Comparison of ENCODE assay signal across 15 cellular contexts in the genomic region with DNA sequence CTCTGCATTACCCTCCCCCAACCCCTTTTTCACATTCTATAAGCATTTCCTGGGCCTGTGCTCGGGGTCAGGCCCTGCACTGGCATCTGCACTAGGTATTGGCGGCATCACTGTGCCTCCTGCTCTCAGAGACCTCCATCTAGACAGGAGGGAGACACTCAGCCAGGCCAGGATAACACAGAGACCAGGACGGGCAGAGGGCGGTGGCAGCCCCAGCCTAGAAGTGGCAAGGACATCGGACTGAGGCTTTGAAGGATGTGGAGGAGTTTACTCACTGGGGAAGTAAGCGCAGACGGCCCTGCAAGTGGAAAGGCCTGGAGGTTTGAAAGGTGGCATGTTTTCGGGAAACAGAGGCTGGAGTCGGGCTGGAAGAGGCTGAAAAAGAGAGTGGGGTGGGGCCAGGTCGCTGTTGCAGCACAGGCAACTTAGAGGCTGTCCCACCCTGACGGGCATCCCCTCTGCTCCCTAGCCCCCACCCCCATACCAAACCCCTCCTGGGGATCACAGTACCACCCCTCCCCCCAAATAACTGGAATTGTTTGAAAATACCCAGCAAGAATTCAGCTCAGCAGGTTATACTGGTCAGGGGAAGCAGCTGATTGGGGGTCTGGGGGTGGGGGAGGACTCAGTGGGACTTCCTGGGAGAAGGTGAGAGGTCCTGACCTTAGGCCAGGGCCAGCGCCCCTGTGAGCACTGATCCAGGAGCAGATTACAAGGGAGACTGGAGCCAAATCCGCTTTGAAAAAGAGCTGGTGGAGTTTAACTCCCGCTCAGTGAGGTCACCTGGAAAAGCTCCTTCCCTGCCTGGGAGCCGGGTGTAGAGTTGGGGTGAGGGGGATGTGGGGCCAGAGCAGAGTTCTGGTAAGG.
DNase-seq lines count a peak whose midpoint lies in the region; ATAC-seq and TF ChIP-seq lines count a peak whose summit lies in the region.
"Had no signal": no experiment of that assay in that cellular context is flagged by ENCODE, and none has a peak within 500 bp of the region (broad histone marks: within the 10 kb centered on the region; RNA-seq: fewer than 3 reads in every experiment).

No MANE protein-coding gene starts in this region.

- TF ChIP-seq CTCF in GM23338 (conservative IDR thresholded peaks at IDR 0.05; ENCODE audit: low read depth in 2 of 2) (no peak), Panc1 (IDR thresholded peaks at IDR 0.05) (no peak), brain microvascular endothelial cell (IDR thresholded peaks at IDR 0.05; ENCODE audit: low read depth, low read length, missing control alignments) (no peak)

- POLR2A ChIA-PET in Panc1 (lab: Charles Lee), result interaction anchor here (0.6 to 0.7 kb wide), 3 partner anchors 116 to 410 kb away, joined by 3 to 20 read pairs (median 6); no protein-coding TSS in a partner anchor
- POLR2A ChIA-PET in naive thymus-derived CD8-positive, alpha-beta T cell (lab: Charles Lee), result interaction anchor here (0.7 kb wide), 1 partner anchor 680 kb away, joined by 3 read pairs; no protein-coding TSS in a partner anchor

- no peaks in the 10 kb centered on the region for H3K79me2 ChIP-seq in GM23338 (replicated peaks; ENCODE audit: insufficient read depth)

- no peaks in the 10 kb centered on the region for H3K36me3 Mint-ChIP-seq in GM23338 (ENCODE audit: low read depth)
- no peaks in the 10 kb centered on the region for H3K36me3 Mint-ChIP-seq in naive thymus-derived CD8-positive, alpha-beta T cell

- H4K91ac ChIP-seq in neuronal stem cell (ENCODE audit: low read depth, low read length, poor library complexity), result no peak overlapping the region

- no peak overlapping the region for H3K14ac ChIP-seq in neuronal stem cell (ENCODE audit: low read length)

- intact Hi-C loops in Panc1 (cut with micrococcal nuclease; ENCODE audit: unreplicated experiment), result no loop called here

- in situ Hi-C loops in Panc1 (cut with HindIII; ENCODE audit: low pct_unique_long_range_greater_than_20kb, low sequenced_read_pairs), result no loop called here
- in situ Hi-C loops in brain microvascular endothelial cell (cut with HindIII; ENCODE audit: low pct_ligation_motif_present, low sequenced_read_pairs), result no loop called here

- H3K27me3 Mint-ChIP-seq in GM23338 (ENCODE audit: insufficient read depth, low read depth, poor library complexity), result peaks cover 17% of the 10 kb centered on the region
- H3K27me3 Mint-ChIP-seq in naive thymus-derived CD8-positive, alpha-beta T cell, result peaks cover 0 to 36% (median 17%) of the 10 kb centered on the region in 5 donors

- H3K4me1 Mint-ChIP-seq in GM23338, result peaks cover 73% of the 10 kb centered on the region
- peaks cover 1 to 6% (median 4%) of the 10 kb centered on the region in 4 donors for H3K4me1 Mint-ChIP-seq in naive thymus-derived CD8-positive, alpha-beta T cell

- H4K20me1 ChIP-seq in GM23338 (replicated peaks; ENCODE audit: insufficient read depth), result no peaks in the 10 kb centered on the region

- no peaks in the 10 kb centered on the region for H3K9me3 ChIP-seq in Panc1 (ENCODE audit: control insufficient read depth, insufficient read depth, low read depth, low read length)
- no peaks in the 10 kb centered on the region for H3K9me3 ChIP-seq in iPS-20b (ENCODE audit: insufficient read depth, low read depth, low read length)
- no peaks in the 10 kb centered on the region for H3K9me3 ChIP-seq in neuronal stem cell (replicated peaks in 1 of 2; ENCODE audit: control insufficient read depth in 2 of 2, insufficient read depth in 1 of 2, low read depth in 1 of 2, low read length in 2 of 2)

- peak overlapping the region; percentile 92 for H3K27ac ChIP-seq in GM23338 (ENCODE audit: low read depth)
- no peak overlapping the region for H3K27ac ChIP-seq in Panc1 (ENCODE audit: low read length)
- H3K27ac ChIP-seq in iPS-20b (ENCODE audit: low read length), result peak overlapping the region; percentile 70
- no peak overlapping the region for H3K27ac ChIP-seq in neuronal stem cell (replicated peaks; ENCODE audit: low read length)
- no peak overlapping the region for H3K27ac ChIP-seq in brain microvascular endothelial cell
- H3K27ac ChIP-seq: C4-2B, PC-9 had no signal

- H2BK12ac ChIP-seq in neuronal stem cell (ENCODE audit: low read length), result no peak overlapping the region

- peak; percentile 89 for DNase-seq in GM23338 (ENCODE audit: low spot score)
- DNase-seq in Panc1 (ENCODE audit: low read depth, low spot score), result no peak
- peak; percentile 24 for DNase-seq in neuronal stem cell (ENCODE audit: low spot score)
- DNase-seq in naive thymus-derived CD8-positive, alpha-beta T cell, result no peak
- no peak for DNase-seq in brain microvascular endothelial cell
- DNase-seq: KG1, NCI-H1436, NCI-H2029, NCI-H2171 treated with DMSO at 0.1 percent for 48 hours, NCI-H446 treated with DMSO at 0.1 percent for 48 hours, PC-9 had no signal

- H2AK5ac ChIP-seq in neuronal stem cell (ENCODE audit: low read depth, low read length), result no peak overlapping the region

- no peaks in the 10 kb centered on the region for H3K79me1 ChIP-seq in neuronal stem cell (ENCODE audit: low read depth, low read length)

- H2AFZ ChIP-seq in GM23338, result peak overlapping the region; percentile 93
- no peak overlapping the region for H2AFZ ChIP-seq in neuronal stem cell (ENCODE audit: low read length)
- H2AFZ ChIP-seq: PC-9 had no signal

- H3K4me2 ChIP-seq in GM23338 (peak overlapping the region; percentile 77), neuronal stem cell (ENCODE audit: insufficient read depth, low read length, poor library complexity, severe bottlenecking) (no peak overlapping the region)
- H3K4me2 ChIP-seq: PC-9 had no signal

- peak overlapping the region; percentile 44 for H3K4me3 Mint-ChIP-seq in GM23338
- H3K4me3 Mint-ChIP-seq in naive thymus-derived CD8-positive, alpha-beta T cell, result no peak overlapping the region

- no peak overlapping the region for H3K4ac ChIP-seq in neuronal stem cell (ENCODE audit: low read length)

- no peak overlapping the region for H2BK5ac ChIP-seq in neuronal stem cell (ENCODE audit: low read length)

- H3K9ac ChIP-seq in iPS-20b (ENCODE audit: low read depth, low read length) (peak overlapping the region; percentile 48; the same call in 1 of the 2 replicates), neuronal stem cell (ENCODE audit: low read depth, low read length, poor library complexity) (no peak overlapping the region)

- no CpG with 5 or more reads among the region's 15 CpGs for WGBS in neuronal stem cell (ENCODE audit: extremely low coverage in 2 of 2, insufficient read length in 2 of 2, insufficient replicate concordance in 1 of 2), 2 donors

- no peaks in the 10 kb centered on the region for H3F3A ChIP-seq in GM23338 (replicated peaks; ENCODE audit: low read depth)

- peak overlapping the region; percentile 82 for H3K27ac Mint-ChIP-seq in GM23338
- H3K27ac Mint-ChIP-seq in naive thymus-derived CD8-positive, alpha-beta T cell, result peak overlapping the region in 1 of 10 donors; percentile 50

- peaks cover 36% of the 10 kb centered on the region for H3K4me1 ChIP-seq in GM23338 (ENCODE audit: insufficient read depth)
- H3K4me1 ChIP-seq in Panc1 (ENCODE audit: control insufficient read depth, insufficient read depth, low read length), result peaks cover 4% of the 10 kb centered on the region; the same call in 1 of the 2 replicates
- peaks cover 21% of the 10 kb centered on the region for H3K4me1 ChIP-seq in iPS-20b (ENCODE audit: insufficient read depth, low read length)
- peaks cover 0 to 15% of the 10 kb centered on the region in 2 donors for H3K4me1 ChIP-seq in neuronal stem cell (ENCODE audit: control insufficient read depth in 2 of 2, insufficient read depth in 1 of 2, low read depth in 1 of 2, low read length in 2 of 2)

- H3K4me3 ChIP-seq in GM23338, result peak overlapping the region; percentile 41
- H3K4me3 ChIP-seq in Panc1 (ENCODE audit: low read depth in 2 of 2, low read length in 2 of 2), result no peak overlapping the region
- no peak overlapping the region; the same call in 1 of the 2 replicates for H3K4me3 ChIP-seq in iPS-20b (ENCODE audit: low read length)
- H3K4me3 ChIP-seq in neuronal stem cell (ENCODE audit: low read length in 2 of 2), result no peak overlapping the region
- H3K4me3 ChIP-seq in brain microvascular endothelial cell (ENCODE audit: low read depth, low read length), result no peak overlapping the region
- H3K4me3 ChIP-seq: PC-9 had no signal

- no peak overlapping the region for H3K18ac ChIP-seq in neuronal stem cell (ENCODE audit: low read length)

- no peaks in the 10 kb centered on the region for H3K27me3 ChIP-seq in GM23338 (ENCODE audit: insufficient read depth)
- H3K27me3 ChIP-seq in Panc1 (ENCODE audit: control insufficient read depth, insufficient read depth, low read length), result no peaks in the 10 kb centered on the region
- no peaks in the 10 kb centered on the region for H3K27me3 ChIP-seq in iPS-20b (ENCODE audit: insufficient read depth, low read length)
- peaks cover 0 to 70% (median 25%) of the 10 kb centered on the region in 3 experiments for H3K27me3 ChIP-seq in neuronal stem cell (ENCODE audit: control insufficient read depth in 3 of 3, insufficient read depth in 3 of 3, low read depth in 1 of 3, low read length in 3 of 3)
- H3K27me3 ChIP-seq in brain microvascular endothelial cell (replicated peaks), result no peaks in the 10 kb centered on the region

- no peak overlapping the region for H2BK120ac ChIP-seq in neuronal stem cell (ENCODE audit: low read depth, low read length)

- H3K9me2 ChIP-seq in GM23338 (ENCODE audit: insufficient read depth), result 0 out of 2 replicates have a peak, but pooled peaks cover 5% of the 10 kb centered on the region

- no peak overlapping the region for H3K23ac ChIP-seq in neuronal stem cell (ENCODE audit: low read depth, low read length, poor library complexity)

- H2BK15ac ChIP-seq in neuronal stem cell (ENCODE audit: low read length), result no peak overlapping the region

- no peaks in the 10 kb centered on the region; the same call in 2 of the 3 replicates for H3K9me3 Mint-ChIP-seq in GM23338
- H3K9me3 Mint-ChIP-seq in naive thymus-derived CD8-positive, alpha-beta T cell, result no peaks in the 10 kb centered on the region

- ATAC-seq in GM23338, result peak; percentile 49
- ATAC-seq in Panc1, result peak; percentile 35; the same call in 1 of the 2 replicates
- no peak for ATAC-seq in naive thymus-derived CD8-positive, alpha-beta T cell
- no peak for ATAC-seq in HG03432 (IDR thresholded peaks at IDR 0.05; ENCODE audit: unreplicated experiment)
- ATAC-seq: HepG2 had no signal

- BruUV-seq in Panc1 (replicated peaks; lab: Mats Ljungman, UMichigan), result no TSS peak

- no peaks in the 10 kb centered on the region for H3K36me3 ChIP-seq in GM23338 (ENCODE audit: insufficient read depth)
- no peaks in the 10 kb centered on the region for H3K36me3 ChIP-seq in Panc1 (ENCODE audit: control insufficient read depth, insufficient read depth, low read length)
- H3K36me3 ChIP-seq in iPS-20b (ENCODE audit: insufficient read depth, low read depth, low read length), result no peaks in the 10 kb centered on the region
- no peaks in the 10 kb centered on the region for H3K36me3 ChIP-seq in neuronal stem cell (replicated peaks in 1 of 2; ENCODE audit: control insufficient read depth in 2 of 2, insufficient read depth in 2 of 2, low read length in 2 of 2)
- H3K36me3 ChIP-seq in brain microvascular endothelial cell (replicated peaks), result no peaks in the 10 kb centered on the region

- H4K8ac ChIP-seq in neuronal stem cell (ENCODE audit: low read depth, low read length), result no peak overlapping the region

- CTCF ChIA-PET in Panc1 (lab: Charles Lee), result no interaction called here

TF ChIP-seq in GM23338, 12 proteins besides CTCF, POLR2A, EP300 and RAD21 (continues in another document):
- no peak for TF ChIP-seq ZNF114 (CRISPR knock-in tag; IDR thresholded peaks at IDR 0.05)

Comparison
In these comparisons a context has a peak if more than half of its experiments do, and no peak if none do; other contexts are left out.
1. ATAC-seq: peak in GM23338 (single experiment) and Panc1 (single experiment); none in naive thymus-derived CD8-positive, alpha-beta T cell (0 of 2) and HG03432 (single experiment).
2. DNase-seq: peak in GM23338 (single experiment) and neuronal stem cell (single experiment); none in Panc1 (single experiment), naive thymus-derived CD8-positive, alpha-beta T cell (0 of 10) and brain microvascular endothelial cell (single experiment).
3. H3K27ac ChIP-seq: peak in GM23338 (single experiment) and iPS-20b (single experiment); none in Panc1 (single experiment), neuronal stem cell (single experiment) and brain microvascular endothelial cell (single experiment).